In genomic region chrX:152656890-152657289, GRCh38 we compare ENCODE assay signal across 36 cellular contexts. TPM values are rescaled to one million over a fixed set of nuclear protein-coding genes. Genes with fewer than 3 reads are reported as not detected.
"Had no signal": no experiment of that assay in that cellular context is flagged by ENCODE, and none has a peak within 500 bp of the region (broad histone marks: within the 10 kb centered on the region; RNA-seq: fewer than 3 reads in every experiment).

No MANE protein-coding gene starts in this region.

- FAIRE-seq: islet of Langerhans, pancreas, small intestine had no signal

- H3K36me3 ChIP-seq: heart left ventricle, lower lobe of right lung, neural progenitor cell, neutrophil, pancreas, prostate gland, sigmoid colon, tibial nerve, vagina had no signal

- H3K27ac ChIP-seq: heart left ventricle, lower lobe of right lung, neural progenitor cell, neutrophil, pancreas, prostate gland, sigmoid colon, tibial nerve, vagina had no signal

- H3K4me3 ChIP-seq: heart left ventricle, lower lobe of right lung, neural progenitor cell, pancreas, prostate gland, sigmoid colon, tibial nerve, vagina had no signal

- DNase-seq: heart left ventricle; hypothalamus; immature natural killer cell; left ventricle myocardium superior; lower lobe of right lung; mammary epithelial cell; mesendoderm; naive B cell; natural killer cell; nephron progenitor cell; pancreas; posterior cingulate gyrus; retina; right cardiac atrium; sigmoid colon; small intestine; stimulated activated CD4-positive, alpha-beta T cell treated with anti-CD3 and anti-CD28 coated beads, Interleukin-1b, Interleukin-23, amount 100 ng/mL, for 48 hours; stimulated activated CD4-positive, alpha-beta T cell treated with anti-CD3 and anti-CD28 coated beads, Interleukin-2, amount 100 ng/mL, for 48 hours; stimulated activated CD4-positive, alpha-beta T cell treated with anti-CD3 and anti-CD28 coated beads, Interleukin-4, amount 100 ng/mL, for 4 hours; stimulated activated CD8-positive, alpha-beta memory T cell treated with anti-CD3 and anti-CD28 coated beads, Interleukin-4, amount 100 ng/mL, for 48 hours; stimulated activated naive CD4-positive, alpha-beta T cell treated with Interleukin-2 at 50 U/mL for 16 hours; stimulated activated naive CD8-positive, alpha-beta T cell treated with anti-CD3 and anti-CD28 coated beads, Interleukin-15, amount 100 ng/mL, for 72 hours; substantia nigra had no signal

- H3K27me3 ChIP-seq: neural progenitor cell, neutrophil, sigmoid colon, tibial nerve, vagina had no signal

- H3K9me3 ChIP-seq: heart left ventricle, lower lobe of right lung, neutrophil, pancreas, prostate gland, sigmoid colon, tibial nerve, vagina had no signal

- ATAC-seq: heart left ventricle; left ventricle myocardium superior; lower lobe of right lung; natural killer cell; pancreas; right cardiac atrium; stimulated activated memory B cell treated with anti-CD40 and anti-IgM and Interleukin-4, amounts not matched to agents 10 μg/mL and 1 μg/mL and 100 μg/mL, for 72 hours; stimulated activated naive CD8-positive, alpha-beta T cell treated with anti-CD3 and anti-CD28 coated beads, Interleukin-15, amount 100 ng/mL, for 72 hours had no signal

- H3K4me1 ChIP-seq: heart left ventricle, lower lobe of right lung, neural progenitor cell, pancreas, prostate gland, sigmoid colon, tibial nerve, vagina had no signal

RNA-seq across cellular contexts. Expression of gene GABRQ, which starts 19.2 kb away (rescaled TPM):
- total RNA-seq: left ventricle myocardium superior, lower lobe of right lung, mammary epithelial cell, natural killer cell, pancreas, right cardiac atrium had no signal

RNA-seq across cellular contexts. Expression of gene MAGEA3, which starts 41.7 kb away (rescaled TPM):
- total RNA-seq: heart left ventricle, kidney epithelial cell, left ventricle myocardium superior, lower lobe of right lung, mammary epithelial cell, mesothelial cell of epicardium, mononuclear cell, natural killer cell, omental fat pad, right cardiac atrium, sigmoid colon, temporal lobe, tibial nerve, ureter, vagina had no signal

RNA-seq across cellular contexts. Expression of gene CSAG2, which starts 52.2 kb away (rescaled TPM):
- total RNA-seq: heart left ventricle, kidney epithelial cell, left ventricle myocardium superior, lower lobe of right lung, mammary epithelial cell, mesothelial cell of epicardium, mononuclear cell, natural killer cell, omental fat pad, pancreas, prostate gland, right cardiac atrium, sigmoid colon, temporal lobe, tibial nerve, ureter, vagina had no signal

RNA-seq across cellular contexts. Expression of gene MAGEA2B, which starts 57.5 kb away (rescaled TPM):
- total RNA-seq: heart left ventricle, kidney epithelial cell, left ventricle myocardium superior, lower lobe of right lung, mammary epithelial cell, mesothelial cell of epicardium, natural killer cell, omental fat pad, pancreas, prostate gland, right cardiac atrium, sigmoid colon, temporal lobe, tibial nerve, ureter, vagina had no signal
